11 cellular contexts compared by ENCODE assay signal in the genomic region with DNA sequence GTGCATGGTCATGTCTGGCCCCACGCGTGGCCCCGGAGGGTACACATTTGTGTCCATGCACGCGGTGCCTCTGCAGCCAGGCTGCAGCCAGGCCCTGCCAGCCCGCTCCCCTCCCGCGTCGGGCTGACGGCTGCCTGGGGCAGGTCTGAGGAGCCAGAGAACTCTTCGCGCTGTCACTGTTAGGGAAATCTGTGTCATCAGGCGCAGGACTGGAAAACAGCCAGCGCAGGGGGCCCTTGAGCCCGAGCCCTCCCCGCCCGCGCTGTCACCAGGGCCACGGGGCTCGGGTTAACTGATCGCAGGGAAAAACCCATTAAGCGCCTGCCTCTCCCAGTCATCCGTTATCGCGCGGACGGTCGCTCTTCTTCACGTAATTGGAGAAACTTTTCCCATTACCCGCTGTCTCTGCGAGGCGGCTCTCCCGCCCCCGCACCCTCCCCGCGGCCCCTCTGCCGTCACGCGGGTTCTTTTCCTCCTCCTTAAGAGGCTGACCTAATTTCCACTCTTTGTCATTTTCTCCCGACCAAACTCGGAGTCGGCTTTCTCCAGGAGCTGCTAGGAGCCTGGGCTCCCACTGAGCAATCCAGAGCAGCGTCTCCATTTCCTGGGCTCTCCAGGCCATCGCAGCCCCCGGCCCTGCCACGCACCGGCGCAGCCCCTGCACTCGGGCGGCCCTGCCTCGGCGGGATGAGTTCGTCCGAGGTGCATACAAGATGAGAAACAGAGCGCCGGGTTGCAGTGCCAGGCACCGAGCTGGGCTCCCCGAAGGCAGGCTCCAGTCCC. TPM values are rescaled to one million over a fixed set of nuclear protein-coding genes. Genes with fewer than 3 reads are reported as not detected.
A peak's percentile ranks its signal among the peaks of the same experiment; 100 is the strongest.
DNase-seq lines count a peak whose midpoint lies in the region; ATAC-seq, FAIRE-seq and TF ChIP-seq lines count a peak whose summit lies in the region.
"Had no signal": no experiment of that assay in that cellular context is flagged by ENCODE, and none has a peak within 500 bp of the region (broad histone marks: within the 10 kb centered on the region; RNA-seq: fewer than 3 reads in every experiment).

No MANE protein-coding gene starts in this region.

- H3K27me3 Mint-ChIP-seq in activated T-helper 17 cell treated with anti-CD3 and anti-CD28 coated beads, Interleukin-2, amount 50 U/mL, for 72 hours = peaks cover 36% of the 10 kb centered on the region

- H3K9me3 Mint-ChIP-seq in activated T-helper 17 cell treated with anti-CD3 and anti-CD28 coated beads, Interleukin-2, amount 50 U/mL, for 72 hours = no peaks in the 10 kb centered on the region

- H3K4me3 ChIP-seq in kidney (ENCODE audit: low read length in 2 of 2) = no peak overlapping the region

- FAIRE-seq in GM19239 (lab: Jason Lieb, UNC) (no peak), kidney (lab: Jason Lieb, UNC) (no peak)
- FAIRE-seq: H54 had no signal

- no peak for TF ChIP-seq CTCF in kidney (IDR thresholded peaks at IDR 0.05; ENCODE audit: borderline replicate concordance, extremely low read depth, insufficient read depth)

- H3K4me1 Mint-ChIP-seq in activated T-helper 17 cell treated with anti-CD3 and anti-CD28 coated beads, Interleukin-2, amount 50 U/mL, for 72 hours = peaks cover 4% of the 10 kb centered on the region

- no peak overlapping the region for H3K27ac ChIP-seq in kidney (ENCODE audit: low read depth in 2 of 2, low read length in 2 of 2)

- no peaks in the 10 kb centered on the region for H3K36me3 ChIP-seq in kidney (ENCODE audit: control insufficient read depth in 1 of 2, insufficient read depth in 2 of 2, low read length in 2 of 2)

- no peaks in the 10 kb centered on the region for H3K36me3 Mint-ChIP-seq in activated T-helper 17 cell treated with anti-CD3 and anti-CD28 coated beads, Interleukin-2, amount 50 U/mL, for 72 hours (ENCODE audit: low read depth)

- peaks cover 6% of the 10 kb centered on the region in 2 donors for H3K4me1 ChIP-seq in kidney (ENCODE audit: control insufficient read depth in 1 of 2, insufficient read depth in 1 of 2, low read depth in 1 of 2, low read length in 2 of 2)

- intact Hi-C loops in kidney (cut with DNase I) = no loop called here

- DNase-seq in NCI-H1417 (lab: John Stamatoyannopoulos, UW) (peak; percentile 61 to 83 (median 79)), NCI-H1417 treated with DMSO at 0.1 percent for 48 hours (lab: John Stamatoyannopoulos, UW) (no peak), hypothalamus (lab: John Stamatoyannopoulos, UW) (peak in 27 of 51 donors; percentile 10 to 73 (median 43)), GM19239 (ENCODE audit: insufficient read length, low spot score) (no peak), kidney (no peak)
- DNase-seq in stimulated activated naive CD8-positive, alpha-beta T cell treated with anti-CD3 and anti-CD28 coated beads, Interleukin-15, Interleukin-2, amounts not matched to agents 100 U/mL and 50 U/mL, for 24 hours = peak; percentile 45

- H3K27ac Mint-ChIP-seq in activated T-helper 17 cell treated with anti-CD3 and anti-CD28 coated beads, Interleukin-2, amount 50 U/mL, for 72 hours = no peak overlapping the region

- no peaks in the 10 kb centered on the region for H3K9me3 ChIP-seq in kidney (ENCODE audit: control insufficient read depth in 1 of 2, low read length in 2 of 2)

- peak; percentile 71 for ATAC-seq in activated T-helper 17 cell treated with anti-CD3 and anti-CD28 coated beads, Interleukin-2, amount 50 U/mL, for 72 hours (replicated peaks)
- peak; percentile 71 for ATAC-seq in stimulated activated naive CD8-positive, alpha-beta T cell treated with anti-CD3 and anti-CD28 coated beads, Interleukin-15, Interleukin-2, amounts not matched to agents 100 U/mL and 50 U/mL, for 24 hours
- ATAC-seq in HG03460 (IDR thresholded peaks at IDR 0.05; ENCODE audit: unreplicated experiment) = no peak

- H3K4me3 Mint-ChIP-seq in activated T-helper 17 cell treated with anti-CD3 and anti-CD28 coated beads, Interleukin-2, amount 50 U/mL, for 72 hours = peak overlapping the region; percentile 41

- H3K9ac ChIP-seq in kidney (ENCODE audit: low read length in 2 of 2) = no peak overlapping the region

RNA-seq across cellular contexts. Expression of a gene that starts 57.5 kb away (rescaled TPM):
- not detected for total RNA-seq in activated T-helper 17 cell treated with anti-CD3 and anti-CD28 coated beads, Interleukin-2, amount 50 U/mL, for 72 hours
- total RNA-seq in kidney = not detected
- not detected for polyA plus RNA-seq in kidney (ENCODE audit: insufficient read depth, low read depth, low replicate concordance)
- total RNA-seq: glomerular endothelial cell; T-helper 1 cell treated with Interleukin-12 subunit alpha and Interleukin-12 subunit beta and Interleukin-4 antibody, amounts not matched to agents 30 ng/mL and 1 ng/mL, for 36 hours had no signal

Comparison
In these comparisons a context has a peak if more than half of its experiments do, and no peak if none do; other contexts are left out.
1. DNase-seq: peak in NCI-H1417 (3 of 3), hypothalamus (27 of 51) and stimulated activated naive CD8-positive, alpha-beta T cell treated with anti-CD3 and anti-CD28 coated beads, Interleukin-15, Interleukin-2, amounts not matched to agents 100 U/mL and 50 U/mL, for 24 hours (single experiment); none in NCI-H1417 treated with DMSO at 0.1 percent for 48 hours (single experiment), GM19239 (single experiment) and kidney (single experiment).